ENCODE assay signal across 8 cellular contexts in the genomic region with DNA sequence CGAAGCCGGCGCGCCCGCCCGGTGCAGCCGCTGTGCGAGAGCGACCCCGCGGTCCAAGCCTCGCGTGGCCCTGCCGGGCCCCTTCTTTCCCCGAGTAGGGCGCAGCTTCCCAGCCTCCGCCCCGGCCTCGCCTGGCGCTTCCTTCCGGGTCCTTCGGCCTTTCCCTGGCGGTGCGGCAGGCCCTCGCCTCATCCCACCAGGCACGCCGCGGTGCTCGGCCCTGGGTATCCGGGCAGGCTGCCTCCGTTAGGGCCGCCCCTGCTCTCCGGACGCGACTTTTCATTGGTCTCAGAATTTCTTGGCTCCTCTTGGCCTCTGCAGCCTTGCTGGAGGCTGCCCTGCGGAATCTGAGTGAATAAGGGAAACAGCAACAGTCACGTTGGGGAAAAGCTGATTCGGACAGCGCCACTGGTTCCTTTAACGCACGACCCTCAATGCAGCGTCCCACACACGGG. TPM values are rescaled to one million over a fixed set of nuclear protein-coding genes. Genes with fewer than 3 reads are reported as not detected.
DNase-seq lines count a peak whose midpoint lies in the region; ATAC-seq, FAIRE-seq and TF ChIP-seq lines count a peak whose summit lies in the region.

No MANE protein-coding gene starts in this region.

- no peak for TF ChIP-seq CTCF in ascending aorta (IDR thresholded peaks at IDR 0.05)

- no peak for FAIRE-seq in RCC 7860 (lab: Jason Lieb, UNC)

- intact Hi-C loops in ascending aorta (cut with DNase I) (loop anchor here (1.0 to 10.0 kb wide), 10 partner anchors 23 to 1497 kb away; partner anchors contain the start of genes ADD1, GAK, LETM1 and NELFA), right cardiac atrium (cut with DNase I) (loop anchor here (2.0 to 10.0 kb wide), 4 partner anchors 53 to 215 kb away; partner anchors contain the start of gene CTBP1 (in 2 of the 4))

- H3K4me3 ChIP-seq in ascending aorta (peak overlapping the region; percentile 83 to 97), right cardiac atrium (ENCODE audit: low read length) (peak overlapping the region; percentile 46)

- WGBS in right cardiac atrium = under 1% methylated on average over 43 of the region's 43 CpGs

- DNase-seq in COLO668 (lab: John Stamatoyannopoulos, UW; ENCODE audit: unreplicated experiment) = peak; percentile 79
- peak; percentile 84 for DNase-seq in GM19240 (ENCODE audit: insufficient read length, low spot score)
- DNase-seq in RCC 7860 (ENCODE audit: low spot score) = peak; percentile 58
- peak; percentile 31 to 92 for DNase-seq in ascending aorta (ENCODE audit: low spot score in 2 of 2)
- DNase-seq in right cardiac atrium = peak; percentile 88 to 93 (median 93)
- DNase-seq in pulmonary artery endothelial cell (ENCODE audit: low read depth, low spot score) = peak; percentile 47
- no peak for DNase-seq in DMS79 (lab: John Stamatoyannopoulos, UW)

- peak; percentile 42 for ATAC-seq in HG03354 (IDR thresholded peaks at IDR 0.05; ENCODE audit: poor library complexity, severe bottlenecking, unreplicated experiment)
- peak; percentile 61 to 66 for ATAC-seq in right cardiac atrium

- H3K9me3 ChIP-seq in ascending aorta (no peaks in the 10 kb centered on the region), right cardiac atrium (ENCODE audit: control insufficient read depth, low read length) (no peaks in the 10 kb centered on the region)

- no peaks in the 10 kb centered on the region for H3K27me3 ChIP-seq in ascending aorta
- no peaks in the 10 kb centered on the region for H3K27me3 ChIP-seq in right cardiac atrium (ENCODE audit: control insufficient read depth, insufficient read depth)

- peak overlapping the region; percentile 96 to 99 for H3K27ac ChIP-seq in ascending aorta
- peak overlapping the region; percentile 65 for H3K27ac ChIP-seq in right cardiac atrium (ENCODE audit: low read length)

- peaks cover under 1 to 3% of the 10 kb centered on the region in 2 donors for H3K36me3 ChIP-seq in ascending aorta

- H3K4me1 ChIP-seq in ascending aorta (peaks cover 9 to 19% of the 10 kb centered on the region in 2 donors), right cardiac atrium (ENCODE audit: control insufficient read depth, insufficient read depth, low read length) (no peaks in the 10 kb centered on the region)

RNA-seq across cellular contexts. Expression of gene UVSSA, which starts 0.4 kb away (rescaled TPM):
- total RNA-seq in ascending aorta = 56.9 TPM
- 1 to 10 TPM; 7.7 to 8.8 (median 8.5) TPM for total RNA-seq in right cardiac atrium
- polyA plus RNA-seq in right cardiac atrium = 5.0 TPM
- 4.0 and 4.2 TPM in 2 replicates for total RNA-seq in pulmonary artery endothelial cell

RNA-seq across cellular contexts. Expression of gene MAEA, which starts 57.7 kb away (rescaled TPM):
- total RNA-seq in ascending aorta (56.3 TPM), right cardiac atrium (10 to 100 TPM; 51.6 to 61.8 (median 59.2) TPM), pulmonary artery endothelial cell (54.7 and 57.1 TPM in 2 replicates)
- polyA plus RNA-seq in right cardiac atrium = 53.4 TPM

RNA-seq across cellular contexts. Expression of gene NKX1-1, which starts 58.8 kb away (rescaled TPM):
- total RNA-seq in ascending aorta (not detected), right cardiac atrium (not detected), pulmonary artery endothelial cell (not detected in 2 replicates)
- not detected for polyA plus RNA-seq in right cardiac atrium
